Comparison of ENCODE assay signal across 27 cellular contexts in genomic region chr2:105177008-105177407, GRCh38.
"Had no signal": no experiment of that assay in that cellular context is flagged by ENCODE, and none has a peak within 500 bp of the region (broad histone marks: within the 10 kb centered on the region; RNA-seq: fewer than 3 reads in every experiment).

No MANE protein-coding gene starts in this region.

- H3K9ac ChIP-seq: SK-N-SH had no signal

- H3K9me3 ChIP-seq: ascending aorta, body of pancreas, Peyer's patch, SK-N-SH had no signal

- H3K27me3 ChIP-seq: ascending aorta, body of pancreas, Peyer's patch, SJCRH30 had no signal

- H3K27ac ChIP-seq: ascending aorta, body of pancreas, Peyer's patch, RWPE1, SJCRH30 had no signal

- ATAC-seq: activated naive CD4-positive, alpha-beta T cell treated with anti-CD3 and anti-CD28 coated beads, Interleukin-2, amount 50 U/mL, for 72 hours; activated naive CD8-positive, alpha-beta T cell treated with anti-CD3 and anti-CD28 coated beads, Interleukin-2, amount 50 U/mL, for 24 hours; activated T-cell treated with anti-CD3 and anti-CD28 coated beads, Interleukin-2, amount 50 U/mL, for 4 hours; body of pancreas had no signal

- H3K9me3 Mint-ChIP-seq: activated CD4-positive, alpha-beta memory T cell treated with anti-CD3 and anti-CD28 coated beads for 36 hours; activated CD4-positive, alpha-beta T cell treated with anti-CD3 and anti-CD28 coated beads, Interleukin-2, amount 10 ng/mL, durations not matched to agents 7 days and 5 days; activated naive CD4-positive, alpha-beta T cell treated with anti-CD3 and anti-CD28 coated beads, Interleukin-2, amount 50 U/mL, for 72 hours; activated naive CD8-positive, alpha-beta T cell treated with anti-CD3 and anti-CD28 coated beads, Interleukin-2, amount 50 U/mL, for 24 hours; activated T-cell treated with anti-CD3 and anti-CD28 coated beads, Interleukin-2, amount 50 U/mL, for 4 hours; T-helper 2 cell treated with Interferon-gamma antibody and Interleukin-4, amounts not matched to agents 5 μg/mL and 100 μg/mL, for 36 hours had no signal

- H3K4me3 ChIP-seq: ascending aorta, body of pancreas, Peyer's patch, SJCRH30 had no signal

- H3K4me1 Mint-ChIP-seq: activated CD4-positive, alpha-beta T cell treated with anti-CD3 and anti-CD28 coated beads, Interleukin-2, amount 10 ng/mL, durations not matched to agents 7 days and 5 days; activated naive CD8-positive, alpha-beta T cell treated with anti-CD3 and anti-CD28 coated beads, Interleukin-2, amount 50 U/mL, for 24 hours had no signal

- H3K4me1 ChIP-seq: ascending aorta, body of pancreas, Peyer's patch had no signal

- H3K4me2 ChIP-seq: SK-N-SH had no signal

- DNase-seq: activated CD4-positive, alpha-beta memory T cell treated with anti-CD3 and anti-CD28 coated beads for 36 hours; activated CD4-positive, alpha-beta T cell treated with anti-CD3 and anti-CD28 coated beads, Interleukin-2, amount 10 ng/mL, durations not matched to agents 7 days and 5 days; activated CD4-positive, CD25-positive, alpha-beta regulatory T cell; activated CD8-positive, alpha-beta memory T cell treated with anti-CD3 and anti-CD28 coated beads for 24 hours; activated effector memory CD4-positive, alpha-beta T cell treated with anti-CD3 and anti-CD28 coated beads, Interleukin-2, amount 50 U/mL, for 16 hours; activated naive CD4-positive, alpha-beta T cell treated with Interleukin-2 at 50 U/mL for 16 hours; activated naive CD8-positive, alpha-beta T cell treated with anti-CD3 and anti-CD28 coated beads, Interleukin-2, amount 50 U/mL, for 24 hours; activated T-cell treated with anti-CD3 and anti-CD28 coated beads, Interleukin-2, amount 50 U/mL, for 4 hours; amniotic stem cell; body of pancreas; central memory CD4-positive, alpha-beta T cell; Karpas-422; NCI-H1105 treated with DMSO at 0.1 percent for 48 hours; NCI-H1436 treated with DMSO at 0.1 percent for 48 hours; NCI-H187; NCI-H2081; NK-92 treated with Interleukin-12 subunit alpha and Interleukin-12 subunit beta, amount 100 ng/mL, for 24 hours; OCI-M1; Right ventricle myocardium superior; SJCRH30; SK-N-SH; SW 1271 had no signal

- H3K36me3 ChIP-seq: ascending aorta, Peyer's patch, SJCRH30 had no signal

- H3K36me3 Mint-ChIP-seq: activated CD4-positive, alpha-beta memory T cell treated with anti-CD3 and anti-CD28 coated beads for 36 hours; activated naive CD4-positive, alpha-beta T cell treated with anti-CD3 and anti-CD28 coated beads, Interleukin-2, amount 50 U/mL, for 72 hours had no signal

- H3K27ac Mint-ChIP-seq: activated CD4-positive, alpha-beta memory T cell treated with anti-CD3 and anti-CD28 coated beads for 36 hours; activated CD4-positive, alpha-beta T cell treated with anti-CD3 and anti-CD28 coated beads, Interleukin-2, amount 10 ng/mL, durations not matched to agents 7 days and 5 days; activated naive CD4-positive, alpha-beta T cell treated with anti-CD3 and anti-CD28 coated beads, Interleukin-2, amount 50 U/mL, for 72 hours; activated naive CD8-positive, alpha-beta T cell treated with anti-CD3 and anti-CD28 coated beads, Interleukin-2, amount 50 U/mL, for 24 hours; T-helper 2 cell treated with Interferon-gamma antibody and Interleukin-4, amounts not matched to agents 5 μg/mL and 100 μg/mL, for 36 hours had no signal

- H3K4me3 Mint-ChIP-seq: activated CD4-positive, alpha-beta memory T cell treated with anti-CD3 and anti-CD28 coated beads for 36 hours; activated CD4-positive, alpha-beta T cell treated with anti-CD3 and anti-CD28 coated beads, Interleukin-2, amount 10 ng/mL, durations not matched to agents 7 days and 5 days; activated naive CD8-positive, alpha-beta T cell treated with anti-CD3 and anti-CD28 coated beads, Interleukin-2, amount 50 U/mL, for 24 hours; activated T-cell treated with anti-CD3 and anti-CD28 coated beads, Interleukin-2, amount 50 U/mL, for 4 hours; T-helper 2 cell treated with Interferon-gamma antibody and Interleukin-4, amounts not matched to agents 5 μg/mL and 100 μg/mL, for 36 hours had no signal
